8 cellular contexts compared by ENCODE assay signal in genomic region chr19:5687360-5688198, GRCh38. TPM values are rescaled to one million over a fixed set of nuclear protein-coding genes. Genes with fewer than 3 reads are reported as not detected.
DNase-seq lines count a peak whose midpoint lies in the region; ATAC-seq and TF ChIP-seq lines count a peak whose summit lies in the region.

No MANE protein-coding gene starts in this region.

- no peaks in the 10 kb centered on the region for H3K9me3 ChIP-seq in MG63
- H3K9me3 ChIP-seq in aorta (ENCODE audit: control insufficient read depth, low read length) = no peaks in the 10 kb centered on the region

- H3K9me3 Mint-ChIP-seq in dendritic cell treated with granulocyte-macrophage colony-stimulating factor and Interleukin-4, amounts not matched to agents 40 ng/mL and 50 ng/mL, for 4 days = no peaks in the 10 kb centered on the region
- no peaks in the 10 kb centered on the region for H3K9me3 Mint-ChIP-seq in natural killer cell

- H3K27me3 ChIP-seq in MG63 = no peaks in the 10 kb centered on the region
- no peaks in the 10 kb centered on the region for H3K27me3 ChIP-seq in aorta (ENCODE audit: control insufficient read depth in 1 of 2, insufficient read depth in 2 of 2, low read length in 1 of 2)

- 0 out of 2 replicates have a peak, but pooled peaks have one; percentile 0 for TF ChIP-seq CTCF in AG10803 (conservative IDR thresholded peaks at IDR 0.05; ENCODE audit: low read length)
- TF ChIP-seq CTCF in natural killer cell (IDR thresholded peaks at IDR 0.05) = peak; percentile 18

- DNase-seq in AG10803 (ENCODE audit: low read depth) = no peak
- DNase-seq in MG63 = no peak
- peak; percentile 30 for DNase-seq in natural killer cell
- no peak for DNase-seq in activated CD4-positive, CD25-positive, alpha-beta regulatory T cell (lab: John Stamatoyannopoulos, UW)
- no peak for DNase-seq in aorta

- H3K36me3 Mint-ChIP-seq in dendritic cell treated with granulocyte-macrophage colony-stimulating factor and Interleukin-4, amounts not matched to agents 40 ng/mL and 50 ng/mL, for 4 days (ENCODE audit: low read depth) = peaks cover 25% of the 10 kb centered on the region
- H3K36me3 Mint-ChIP-seq in natural killer cell = no peaks in the 10 kb centered on the region

- H3K4me1 Mint-ChIP-seq in dendritic cell treated with granulocyte-macrophage colony-stimulating factor and Interleukin-4, amounts not matched to agents 40 ng/mL and 50 ng/mL, for 4 days (ENCODE audit: low read depth) = peaks cover 40% of the 10 kb centered on the region
- peaks cover 13 to 35% of the 10 kb centered on the region in 2 donors for H3K4me1 Mint-ChIP-seq in natural killer cell

- H3K4me1 ChIP-seq in aorta (ENCODE audit: control insufficient read depth in 1 of 2, insufficient read depth in 2 of 2, low read length in 2 of 2) = no peaks in the 10 kb centered on the region

- 40 to 47% methylated on average over 55 to 76 of the region's 76 CpGs for WGBS in aorta, 2 donors

- peak overlapping the region; percentile 87 for H3K27ac Mint-ChIP-seq in dendritic cell treated with granulocyte-macrophage colony-stimulating factor and Interleukin-4, amounts not matched to agents 40 ng/mL and 50 ng/mL, for 4 days
- peak overlapping the region in 1 of 2 donors; percentile 85 for H3K27ac Mint-ChIP-seq in natural killer cell

- intact Hi-C loops in dendritic cell treated with granulocyte-macrophage colony-stimulating factor and Interleukin-4, amounts not matched to agents 40 ng/mL and 50 ng/mL, for 4 days (cut with micrococcal nuclease) = loop anchor here (5.0 kb wide), 1 partner anchor 105 kb away; the partner anchor contains the start of gene DUS3L
- intact Hi-C loops in natural killer cell (cut with micrococcal nuclease) (no loop called here), aorta (cut with DNase I) (no loop called here)

- H3K27me3 Mint-ChIP-seq in dendritic cell treated with granulocyte-macrophage colony-stimulating factor and Interleukin-4, amounts not matched to agents 40 ng/mL and 50 ng/mL, for 4 days = no peaks in the 10 kb centered on the region
- no peaks in the 10 kb centered on the region for H3K27me3 Mint-ChIP-seq in natural killer cell (ENCODE audit: low read depth in 2 of 2)

- peak overlapping the region in 1 of 2 donors; percentile 2 for H3K27ac ChIP-seq in aorta (ENCODE audit: low read depth in 1 of 2, low read length in 2 of 2)

- H3K4me3 Mint-ChIP-seq in dendritic cell treated with granulocyte-macrophage colony-stimulating factor and Interleukin-4, amounts not matched to agents 40 ng/mL and 50 ng/mL, for 4 days = peak overlapping the region; percentile 81
- peak overlapping the region; percentile 86 for H3K4me3 Mint-ChIP-seq in natural killer cell

- no peak for ATAC-seq in natural killer cell
- ATAC-seq in HG02885 (IDR thresholded peaks at IDR 0.05; ENCODE audit: poor library complexity, unreplicated experiment) = no peak
- no peak for ATAC-seq in GM21360 (IDR thresholded peaks at IDR 0.05; ENCODE audit: unreplicated experiment)
- no peak for ATAC-seq in aorta (ENCODE audit: low FRiP score)

- H3K36me3 ChIP-seq in MG63 = peaks cover 24% of the 10 kb centered on the region
- no peaks in the 10 kb centered on the region for H3K36me3 ChIP-seq in aorta (ENCODE audit: control insufficient read depth in 1 of 2, insufficient read depth in 2 of 2, low read length in 1 of 2)

- peak overlapping the region; percentile 44 for H3K4me3 ChIP-seq in AG10803 (ENCODE audit: low read length)
- H3K4me3 ChIP-seq in MG63 = peak overlapping the region; percentile 56
- H3K4me3 ChIP-seq in aorta (ENCODE audit: low read length in 2 of 2) = no peak overlapping the region

RNA-seq across cellular contexts. Expression of gene RPL36, which starts 2.5 kb away (rescaled TPM):
- total RNA-seq in MG63 (2014; rRNA removed; shearing (Covaris generic); ENCODE audit: low replicate concordance) = 562 and 599 TPM in 2 replicates
- total RNA-seq in natural killer cell (100 to 1,000 TPM; 363 to 505 (median 459) TPM), aorta (100 to 1,000 TPM; 521 to 587 TPM)
- polyA plus RNA-seq in aorta = 1,000 to 10,000 TPM in 1 of 2 donors, 100 to 1,000 TPM in 1; 977 to 1,438 TPM

RNA-seq across cellular contexts. Expression of gene HSD11B1L, which starts 6.8 kb away (rescaled TPM):
- total RNA-seq in MG63 (2014; rRNA removed; shearing (Covaris generic); ENCODE audit: low replicate concordance) = 3.6 and 5.8 TPM in 2 replicates
- total RNA-seq in natural killer cell (1 to 10 TPM; 1.1 to 3.7 (median 3.0) TPM), aorta (1 to 10 TPM; 3.9 to 5.7 TPM)
- polyA plus RNA-seq in aorta = 10 to 100 TPM in 1 of 2 donors, 1 to 10 TPM in 1; 8.5 to 12.0 TPM

RNA-seq across cellular contexts. Expression of gene MICOS13, which starts 7.3 kb away (rescaled TPM):
- 21.8 and 75.4 TPM in 2 replicates for total RNA-seq in MG63 (2014; rRNA removed; shearing (Covaris generic); ENCODE audit: low replicate concordance)
- total RNA-seq in natural killer cell = 10 to 100 TPM; 17.7 to 27.7 (median 25.1) TPM
- total RNA-seq in aorta = 10 to 100 TPM; 35.4 to 39.0 TPM
- polyA plus RNA-seq in aorta = 100 to 1,000 TPM; 100 to 103 TPM

RNA-seq across cellular contexts. Expression of gene LONP1, which starts 32.4 kb away (rescaled TPM):
- 45.3 and 79.2 TPM in 2 replicates for total RNA-seq in MG63 (2014; rRNA removed; shearing (Covaris generic); ENCODE audit: low replicate concordance)
- total RNA-seq in natural killer cell (10 to 100 TPM; 50.5 to 61.8 (median 56.1) TPM), aorta (10 to 100 TPM; 40.3 to 46.4 TPM)
- polyA plus RNA-seq in aorta = 10 to 100 TPM; 20.4 to 64.6 TPM

RNA-seq across cellular contexts. Expression of gene CATSPERD, which starts 32.9 kb away (rescaled TPM):
- not detected in 2 replicates for total RNA-seq in MG63 (2014; rRNA removed; shearing (Covaris generic); ENCODE audit: low replicate concordance)
- total RNA-seq in natural killer cell (not detected), aorta (not detected)
- not detected for polyA plus RNA-seq in aorta

Comparison
In these comparisons a context has a peak if more than half of its experiments do, and no peak if none do; other contexts are left out.
1. H3K4me3 ChIP-seq: peak in AG10803 (single experiment) and MG63 (single experiment); none in aorta (0 of 2).